In the genomic region with DNA sequence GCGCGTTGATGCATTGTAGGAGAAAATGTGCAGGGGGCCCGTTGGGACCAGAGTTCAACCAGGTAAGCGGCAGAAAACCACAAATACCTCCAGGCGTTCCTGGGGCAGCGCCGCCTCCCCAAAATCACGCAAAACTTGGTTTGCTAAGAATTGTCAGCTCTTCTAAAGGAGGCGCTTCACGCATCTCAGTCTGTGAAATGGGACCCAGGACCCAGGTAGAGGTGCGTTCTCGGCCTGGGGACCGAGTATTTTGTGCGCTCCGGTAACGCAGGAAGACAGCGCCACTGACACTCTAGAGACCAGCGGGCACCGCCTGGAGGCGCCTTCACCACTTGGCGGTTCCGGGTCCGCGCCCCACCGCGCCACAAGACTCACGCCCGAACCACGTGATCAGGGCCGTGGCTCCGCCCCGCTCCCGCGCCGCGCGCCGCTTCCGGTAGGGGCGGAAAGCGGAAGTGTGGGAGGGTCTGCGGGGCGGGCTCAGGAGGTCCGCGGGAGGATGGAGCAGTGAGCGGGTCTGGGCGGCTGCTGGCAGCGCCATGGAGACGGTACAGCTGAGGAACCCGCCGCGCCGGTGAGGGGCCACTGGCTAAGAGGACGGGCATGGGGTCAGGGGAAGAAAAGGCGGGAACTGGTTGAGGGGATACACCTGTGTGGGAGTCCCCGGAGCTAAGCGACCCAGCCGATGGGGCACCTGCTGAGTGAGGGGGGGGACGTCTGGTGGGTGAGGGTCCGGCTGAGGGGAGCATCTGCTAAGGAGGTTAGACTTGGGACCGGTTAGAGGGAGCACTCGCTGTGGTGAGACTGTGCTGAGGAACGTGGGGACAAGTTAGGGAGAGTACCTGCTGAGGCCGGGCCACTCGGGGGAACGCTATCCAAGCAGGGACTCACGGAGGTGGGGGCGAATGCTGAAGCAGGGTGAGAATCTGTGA, we compare ENCODE assay signal across 8 cellular contexts. TPM values are rescaled to one million over a fixed set of nuclear protein-coding genes. Genes with fewer than 3 reads are reported as not detected.
DNase-seq lines count a peak whose midpoint lies in the region; ATAC-seq, FAIRE-seq and TF ChIP-seq lines count a peak whose summit lies in the region.

TSS of gene STK4 (plus strand) at position 483 of the 932 bp plus-strand sequence. CDS start at position 540, 57 bp downstream.

- peaks cover 18 to 79% (median 46%) of the 10 kb centered on the region in 6 donors for H3K4me1 ChIP-seq in spleen

- POLR2A ChIA-PET in AG04450 (lab: Yijun Ruan, JAX), result no interaction called here

- FAIRE-seq in bronchial epithelial cell (lab: Jason Lieb, UNC), result no peak

- TF ChIP-seq POLR2A in spleen (IDR thresholded peaks at IDR 0.05), result peak; percentile 68 to 79 (median 69)

- H3K4me3 ChIP-seq in AG04450 (ENCODE audit: low read depth, low read length) (peak within 1 kb of the TSS; percentile 95), WI38 (ENCODE audit: low read depth, low read length) (peak within 1 kb of the TSS; percentile 99), bronchial epithelial cell (ENCODE audit: low read depth, low read length) (peak within 1 kb of the TSS; percentile 79), spleen (peak within 1 kb of the TSS; percentile 69 to 90 (median 84))

- peak; percentile 50 for TF ChIP-seq CTCF in AG04450 (IDR thresholded peaks at IDR 0.05; ENCODE audit: low read depth, low read length)
- TF ChIP-seq CTCF in WI38 (IDR thresholded peaks at IDR 0.05; ENCODE audit: low read depth, low read length), result peak; percentile 31; the same call in 1 of the 2 replicates
- peak; percentile 73 for TF ChIP-seq CTCF in bronchial epithelial cell (IDR thresholded peaks at IDR 0.05; ENCODE audit: insufficient read depth, low read length, severe bottlenecking)
- TF ChIP-seq CTCF in spleen (IDR thresholded peaks at IDR 0.05 in 8 of 11, conservative IDR thresholded peaks at IDR 0.05 in 3 of 11), result peak; percentile 38 to 84 (median 69)

- H3K36me3 ChIP-seq in bronchial epithelial cell (ENCODE audit: control insufficient read depth, insufficient read depth, low read length) (no peaks in the 10 kb centered on the region), spleen (no peaks in the 10 kb centered on the region)

- 1 to 2% (median 1%) methylated on average over 42 to 68 of the region's 68 CpGs for WGBS in spleen, 5 donors

- no peaks in the 10 kb centered on the region for H3K9me3 ChIP-seq in AG04450 (ENCODE audit: control insufficient read depth, insufficient read depth, low read length)
- no peaks in the 10 kb centered on the region for H3K9me3 ChIP-seq in spleen

- peak; percentile 60 for ATAC-seq in GM18873 (IDR thresholded peaks at IDR 0.05; ENCODE audit: low FRiP score, unreplicated experiment)
- ATAC-seq in HG03139 (IDR thresholded peaks at IDR 0.05; ENCODE audit: unreplicated experiment), result peak; percentile 58

- CTCF ChIA-PET in AG04450 (lab: Charles Lee), result interaction anchor here (0.7 to 3.3 kb wide), 8 partner anchors 12 to 327 kb away, joined by 3 to 11 read pairs (median 4); no protein-coding TSS in a partner anchor

- DNase-seq in AG04450 (ENCODE audit: low read depth, low spot score) (peak; percentile 53), NCI-H2227 (lab: John Stamatoyannopoulos, UW; ENCODE audit: unreplicated experiment) (peak; percentile 99), bronchial epithelial cell (ENCODE audit: low read depth) (peak; percentile 83), iPS-NIHi7 (ENCODE audit: extremely low spot score) (peak; percentile 92), spleen (peak; percentile 99)

- intact Hi-C loops in spleen (cut with DNase I; ENCODE audit: low total_unique reads), result no loop called here

- H3K27me3 ChIP-seq in AG04450 (ENCODE audit: control insufficient read depth, insufficient read depth, low read length) (no peaks in the 10 kb centered on the region), bronchial epithelial cell (ENCODE audit: control insufficient read depth, insufficient read depth, low read length) (no peaks in the 10 kb centered on the region), spleen (replicated peaks in 1 of 7) (no peaks in the 10 kb centered on the region)

- no peak within 1 kb of the TSS for H3K27ac ChIP-seq in AG04450 (ENCODE audit: low read depth, low read length)
- peak within 1 kb of the TSS; percentile 78 to 97 (median 92) for H3K27ac ChIP-seq in spleen

RNA-seq across cellular contexts. Expression of gene STK4, which starts in this region (rescaled TPM):
- polyA plus RNA-seq in AG04450 (2011; rRNA removed) (18.9 and 25.1 TPM in 2 replicates), spleen (10 to 100 TPM; 19.0 to 26.5 (median 19.7) TPM)
- polyA minus RNA-seq in AG04450 (2011; rRNA and poly(A)+ RNA removed), result 30.2 and 30.5 TPM in 2 replicates
- total RNA-seq in bronchial epithelial cell (34.8 and 46.1 TPM in 2 replicates), spleen (100 to 1,000 TPM; 115 to 241 (median 130) TPM)
